8 cellular contexts compared by ENCODE assay signal in the genomic region with DNA sequence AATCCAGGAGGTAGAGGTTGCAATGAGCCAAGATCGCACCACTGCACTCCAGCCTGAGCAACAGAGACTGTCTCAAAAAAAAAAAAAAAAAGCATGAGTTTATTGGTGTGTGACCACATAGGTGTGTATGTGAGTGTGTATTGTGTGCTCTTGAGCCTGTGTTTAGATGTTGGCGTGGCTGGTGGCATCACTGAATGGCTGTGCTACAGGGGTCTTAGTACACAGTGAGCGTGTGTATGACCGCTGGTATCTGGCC. TPM values are rescaled to one million over a fixed set of nuclear protein-coding genes. Genes with fewer than 3 reads are reported as not detected.
DNase-seq lines count a peak whose midpoint lies in the region; ATAC-seq and TF ChIP-seq lines count a peak whose summit lies in the region.

No MANE protein-coding gene starts in this region.

- H3K4me1 ChIP-seq in CD8-positive, alpha-beta T cell (ENCODE audit: insufficient read depth, low read length), result peaks cover 50% of the 10 kb centered on the region
- H3K4me1 ChIP-seq in NT2/D1 (ENCODE audit: insufficient read depth, insufficient read length) (peaks cover 14% of the 10 kb centered on the region), osteoblast (ENCODE audit: insufficient read depth, low read length) (peaks cover 37% of the 10 kb centered on the region)

- intact Hi-C loops in CD8-positive, alpha-beta T cell (cut with DNase I, micrococcal nuclease), result loop anchor here (2.0 to 10.0 kb wide), 5 partner anchors 36 to 441 kb away; a partner anchor contains a TSS

- POLR2A ChIA-PET in CD8-positive, alpha-beta T cell (lab: Charles Lee), result interaction anchor here (0.9 to 2.3 kb wide), 2 partner anchors 36 to 68 kb away, joined by 3 to 12 read pairs; no protein-coding TSS in a partner anchor

- H3K9me3 Mint-ChIP-seq in CD8-positive, alpha-beta T cell, result no peaks in the 10 kb centered on the region
- no peaks in the 10 kb centered on the region for H3K9me3 Mint-ChIP-seq in endothelial cell (ENCODE audit: unreplicated experiment)

- peak overlapping the region; percentile 85 for H3K4me3 ChIP-seq in CD8-positive, alpha-beta T cell (ENCODE audit: low read depth, low read length)
- peak overlapping the region; percentile 90 for H3K4me3 ChIP-seq in NT2/D1 (ENCODE audit: insufficient read length, low read depth)
- peak overlapping the region; percentile 80 for H3K4me3 ChIP-seq in osteoblast (ENCODE audit: insufficient read depth, low read length)

- CTCF ChIA-PET in CD8-positive, alpha-beta T cell (lab: Charles Lee), result interaction anchor here (1.3 to 9.1 kb wide), 3 partner anchors 19 to 272 kb away, joined by 3 to 39 read pairs (median 29); no protein-coding TSS in a partner anchor

- H3K9ac ChIP-seq in NT2/D1 (ENCODE audit: insufficient read length, low read depth), result peak overlapping the region; percentile 97

- no peaks in the 10 kb centered on the region for H3K27me3 ChIP-seq in CD8-positive, alpha-beta T cell (ENCODE audit: insufficient read depth, low read length)
- H3K27me3 ChIP-seq in NT2/D1 (ENCODE audit: insufficient read depth, insufficient read length) (no peaks in the 10 kb centered on the region), osteoblast (ENCODE audit: insufficient read depth, low read length) (no peaks in the 10 kb centered on the region)

- no peak for DNase-seq in CD8-positive, alpha-beta T cell
- DNase-seq in NT2/D1 (ENCODE audit: low read depth, low spot score) (no peak), endothelial cell (ENCODE audit: low spot score) (no peak), osteoblast (ENCODE audit: insufficient read length, low spot score, missing footprints) (peak; percentile 94), T1000 (lab: John Stamatoyannopoulos, UW) (no peak), mesenteric fat pad (ENCODE audit: low spot score) (no peak)

- H3K27ac ChIP-seq in CD8-positive, alpha-beta T cell (ENCODE audit: low read depth, low read length), result peak overlapping the region; percentile 36
- peak overlapping the region; percentile 97 for H3K27ac ChIP-seq in osteoblast (ENCODE audit: low read depth, low read length)

- peaks cover 54% of the 10 kb centered on the region for H3K4me1 Mint-ChIP-seq in CD8-positive, alpha-beta T cell (ENCODE audit: low read depth)
- peaks cover 21% of the 10 kb centered on the region for H3K4me1 Mint-ChIP-seq in endothelial cell (ENCODE audit: unreplicated experiment)

- H3K4me2 ChIP-seq in osteoblast (ENCODE audit: insufficient read depth, low read length), result peak overlapping the region; percentile 99

- H3K36me3 ChIP-seq in CD8-positive, alpha-beta T cell (ENCODE audit: insufficient read depth, low read length), result no peaks in the 10 kb centered on the region
- H3K36me3 ChIP-seq in NT2/D1 (ENCODE audit: insufficient read depth, insufficient read length, low read length) (peaks cover 47% of the 10 kb centered on the region), osteoblast (ENCODE audit: insufficient read depth, low read length) (peaks cover 40% of the 10 kb centered on the region)

- peak overlapping the region; percentile 92 for H3K27ac Mint-ChIP-seq in CD8-positive, alpha-beta T cell
- peak overlapping the region; percentile 88 for H3K27ac Mint-ChIP-seq in endothelial cell (ENCODE audit: unreplicated experiment)

- H3K79me2 ChIP-seq in osteoblast (ENCODE audit: insufficient read depth, low read length), result peaks cover 68% of the 10 kb centered on the region

- peaks cover 21% of the 10 kb centered on the region for H3K36me3 Mint-ChIP-seq in CD8-positive, alpha-beta T cell
- H3K36me3 Mint-ChIP-seq in endothelial cell (ENCODE audit: low read depth, unreplicated experiment), result peaks cover 13% of the 10 kb centered on the region

- no peaks in the 10 kb centered on the region for H3K27me3 Mint-ChIP-seq in CD8-positive, alpha-beta T cell (ENCODE audit: low read depth)
- H3K27me3 Mint-ChIP-seq in endothelial cell (ENCODE audit: unreplicated experiment), result peaks cover 9% of the 10 kb centered on the region

- ATAC-seq in CD8-positive, alpha-beta T cell, result no peak
- ATAC-seq in HG02981 (IDR thresholded peaks at IDR 0.05; ENCODE audit: unreplicated experiment) (no peak), HG02798 (IDR thresholded peaks at IDR 0.05; ENCODE audit: poor library complexity, unreplicated experiment) (no peak)

- peaks cover 40% of the 10 kb centered on the region for H4K20me1 ChIP-seq in osteoblast (ENCODE audit: insufficient read depth, low read length)

- no peaks in the 10 kb centered on the region for H3K9me3 ChIP-seq in CD8-positive, alpha-beta T cell (ENCODE audit: low read length)
- H3K9me3 ChIP-seq in NT2/D1 (ENCODE audit: insufficient read depth, low read length) (no peaks in the 10 kb centered on the region), osteoblast (ENCODE audit: low read depth, low read length) (no peaks in the 10 kb centered on the region)

- H3K4me3 Mint-ChIP-seq in CD8-positive, alpha-beta T cell, result peak overlapping the region; percentile 85
- peak overlapping the region; percentile 94 for H3K4me3 Mint-ChIP-seq in endothelial cell (ENCODE audit: unreplicated experiment)

- TF ChIP-seq CTCF in CD8-positive, alpha-beta T cell (IDR thresholded peaks at IDR 0.05), result no peak
- TF ChIP-seq CTCF in endothelial cell (IDR thresholded peaks at IDR 0.05; ENCODE audit: unreplicated experiment) (no peak), osteoblast (IDR thresholded peaks at IDR 0.05; ENCODE audit: extremely low read depth, low read depth, low read length) (no peak)

- no peak overlapping the region for H2AFZ ChIP-seq in osteoblast (ENCODE audit: low read length)

RNA-seq across cellular contexts. Expression of a gene that starts 2.5 kb away (rescaled TPM):
- total RNA-seq in CD8-positive, alpha-beta T cell, result 10 to 100 TPM; 16.6 to 17.4 TPM
- total RNA-seq in endothelial cell (ENCODE audit: unreplicated experiment), result 62.6 TPM
- 274 and 354 TPM in 2 replicates for total RNA-seq in osteoblast
- total RNA-seq in mesenteric fat pad, result 168 TPM

RNA-seq across cellular contexts. Expression of a gene that starts 39.7 kb away (rescaled TPM):
- 100 to 1,000 TPM; 120 to 126 TPM for total RNA-seq in CD8-positive, alpha-beta T cell
- total RNA-seq in endothelial cell (ENCODE audit: unreplicated experiment) (111 TPM), osteoblast (56.3 and 56.5 TPM in 2 replicates), mesenteric fat pad (72.9 TPM)

RNA-seq across cellular contexts. Expression of a gene that starts 40.1 kb away (rescaled TPM):
- total RNA-seq in CD8-positive, alpha-beta T cell, result 10 to 100 TPM; 23.2 to 25.4 TPM
- total RNA-seq in endothelial cell (ENCODE audit: unreplicated experiment) (22.7 TPM), osteoblast (18.0 and 18.5 TPM in 2 replicates), mesenteric fat pad (13.2 TPM)
